Comparison of ENCODE assay signal across 8 cellular contexts in the genomic region with DNA sequence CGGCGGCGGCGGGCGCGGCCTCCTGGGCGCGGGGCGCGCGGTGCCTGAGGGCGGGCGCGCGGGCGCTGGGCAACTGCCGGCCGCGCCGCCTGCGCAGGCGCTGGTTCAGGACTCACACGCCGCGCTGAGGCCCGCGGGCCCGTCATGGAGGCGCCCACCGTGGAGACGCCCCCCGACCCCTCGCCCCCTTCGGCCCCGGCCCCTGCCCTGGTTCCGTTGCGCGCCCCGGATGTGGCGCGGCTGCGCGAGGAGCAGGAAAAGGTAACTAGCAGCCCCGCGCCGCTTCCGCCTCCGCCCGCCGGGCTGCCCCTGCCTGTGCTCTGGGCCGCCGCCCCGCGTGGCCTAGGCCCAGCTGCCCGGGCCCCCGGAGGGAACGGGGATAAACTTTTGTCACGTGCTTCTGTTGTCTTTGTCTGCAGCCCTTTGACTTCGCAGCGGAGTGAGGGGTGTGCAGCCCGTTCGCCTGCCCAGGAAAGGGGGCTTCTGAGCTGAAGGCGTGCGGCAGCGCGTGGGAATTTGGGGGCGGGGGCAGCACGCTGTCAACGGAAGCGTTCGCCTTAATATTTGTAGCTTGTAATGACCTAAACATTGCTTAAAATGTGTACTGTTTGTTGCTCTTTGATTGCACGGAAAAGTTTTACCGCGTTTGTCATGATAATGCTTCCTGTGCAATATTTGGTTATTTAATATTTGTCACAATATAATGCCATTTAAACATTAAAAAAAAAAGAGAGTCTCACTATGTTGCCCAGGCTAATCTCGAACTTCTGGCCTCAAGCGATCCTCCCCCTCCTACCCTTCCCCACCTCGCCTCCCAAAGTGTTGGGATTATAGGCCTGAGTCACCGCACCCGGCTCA. TPM values are rescaled to one million over a fixed set of nuclear protein-coding genes. Genes with fewer than 3 reads are reported as not detected.
DNase-seq lines count a peak whose midpoint lies in the region; FAIRE-seq and TF ChIP-seq lines count a peak whose summit lies in the region.

No MANE protein-coding gene starts in this region.

- no peak for FAIRE-seq in H54 (lab: Jason Lieb, UNC)

- H4K20me1 ChIP-seq in hepatocyte (ENCODE audit: insufficient read depth, poor library complexity, severe bottlenecking) = peaks cover 29% of the 10 kb centered on the region

- peaks cover 4% of the 10 kb centered on the region for H3K9me3 Mint-ChIP-seq in T-helper 1 cell treated with Interleukin-12 subunit alpha and Interleukin-12 subunit beta and Interleukin-4 antibody, amounts not matched to agents 30 μg/mL and 1 μg/mL, for 36 hours

- no peaks in the 10 kb centered on the region for H3K9me2 ChIP-seq in hepatocyte (replicated peaks; ENCODE audit: insufficient read depth)

- no peaks in the 10 kb centered on the region for H3K27me3 ChIP-seq in GM06990 (replicated peaks; ENCODE audit: control insufficient read depth, insufficient read depth, low read length)
- H3K27me3 ChIP-seq in hepatocyte = no peaks in the 10 kb centered on the region

- peaks cover 45% of the 10 kb centered on the region for H3K4me1 Mint-ChIP-seq in T-helper 1 cell treated with Interleukin-12 subunit alpha and Interleukin-12 subunit beta and Interleukin-4 antibody, amounts not matched to agents 30 μg/mL and 1 μg/mL, for 36 hours (ENCODE audit: low read depth)

- WGBS in hepatocyte (ENCODE audit: low lambda C conversion rate, missing lambda C conversion rate) = 5% methylated on average over 47 of the region's 79 CpGs

- peak overlapping the region; percentile 78 for H3K4me3 ChIP-seq in GM06990 (replicated peaks; ENCODE audit: low read depth, low read length)
- H3K4me3 ChIP-seq in hepatocyte = peak overlapping the region; percentile 95
- peak overlapping the region; percentile 94 for H3K4me3 ChIP-seq in skeletal muscle cell (ENCODE audit: low read depth, low read length)

- peaks cover 56% of the 10 kb centered on the region for H3K79me2 ChIP-seq in hepatocyte

- peak overlapping the region; percentile 80 for H3K27ac ChIP-seq in hepatocyte

- H3K4me2 ChIP-seq in hepatocyte = peak overlapping the region; percentile 79

- H3K4me1 ChIP-seq in hepatocyte (ENCODE audit: insufficient read depth) = peaks cover 23% of the 10 kb centered on the region

- peaks cover 3% of the 10 kb centered on the region for H3K27me3 Mint-ChIP-seq in T-helper 1 cell treated with Interleukin-12 subunit alpha and Interleukin-12 subunit beta and Interleukin-4 antibody, amounts not matched to agents 30 μg/mL and 1 μg/mL, for 36 hours (ENCODE audit: low read depth)

- DNase-seq in GM06990 (ENCODE audit: extremely low read depth, insufficient read length) (peak; percentile 88), H54 (ENCODE audit: insufficient read length, low spot score) (peak; percentile 74), LoVo (ENCODE audit: low spot score) (peak; percentile 52), amniotic epithelial cell (ENCODE audit: low read depth) (peak; percentile 28), hepatocyte (ENCODE audit: low spot score) (peak; percentile 78), skeletal muscle cell (ENCODE audit: low read depth) (no peak), AG08396 (ENCODE audit: low spot score) (no peak)

- H2AFZ ChIP-seq in hepatocyte = peak overlapping the region; percentile 80

- H3K27ac Mint-ChIP-seq in T-helper 1 cell treated with Interleukin-12 subunit alpha and Interleukin-12 subunit beta and Interleukin-4 antibody, amounts not matched to agents 30 μg/mL and 1 μg/mL, for 36 hours = peak overlapping the region; percentile 94

- TF ChIP-seq CTCF in GM06990 (IDR thresholded peaks at IDR 0.05; ENCODE audit: insufficient read depth, low read length, poor library complexity, severe bottlenecking) (no peak), hepatocyte (IDR thresholded peaks at IDR 0.05; ENCODE audit: poor library complexity) (no peak)

- H3K36me3 ChIP-seq in GM06990 (ENCODE audit: control insufficient read depth, insufficient read depth, low read length) = no peaks in the 10 kb centered on the region
- H3K36me3 ChIP-seq in hepatocyte (replicated peaks; ENCODE audit: insufficient read depth, low read depth) = no peaks in the 10 kb centered on the region

- H3K9me3 ChIP-seq in hepatocyte (ENCODE audit: low read depth) = no peaks in the 10 kb centered on the region

- TF ChIP-seq POLR2A in H54 (IDR thresholded peaks at IDR 0.05; ENCODE audit: low read depth, low read length) = peak; percentile 44; the same call in 1 of the 2 replicates

- peak overlapping the region; percentile 95 for H3K4me3 Mint-ChIP-seq in T-helper 1 cell treated with Interleukin-12 subunit alpha and Interleukin-12 subunit beta and Interleukin-4 antibody, amounts not matched to agents 30 μg/mL and 1 μg/mL, for 36 hours

- H3K36me3 Mint-ChIP-seq in T-helper 1 cell treated with Interleukin-12 subunit alpha and Interleukin-12 subunit beta and Interleukin-4 antibody, amounts not matched to agents 30 μg/mL and 1 μg/mL, for 36 hours (ENCODE audit: low read depth) = peaks cover 1% of the 10 kb centered on the region

RNA-seq across cellular contexts. Expression of a gene that starts 0.6 kb away (rescaled TPM):
- total RNA-seq in hepatocyte = 63.6 and 66.7 TPM in 2 replicates
- 49.6 and 50.0 TPM in 2 replicates for polyA plus RNA-seq in hepatocyte

Comparison
In these comparisons a context has a peak if more than half of its experiments do, and no peak if none do; other contexts are left out.
1. DNase-seq: peak in GM06990 (single experiment), H54 (single experiment), LoVo (single experiment), amniotic epithelial cell (single experiment) and hepatocyte (single experiment); none in skeletal muscle cell (single experiment) and AG08396 (single experiment).
2. Peak in every context shown above with its lines, with median percentiles within 50 percentile points of each other: H3K4me3 ChIP-seq.